In genomic region chr18:23115683-23116096, GRCh38 we compare ENCODE assay signal across 1 cellular context.
A peak's percentile ranks its signal among the peaks of the same experiment; 100 is the strongest.
TF ChIP-seq lines count a peak whose summit lies in the region.

No MANE protein-coding gene starts in this region.

TF ChIP-seq in HEK293, 187 proteins besides CTCF, POLR2A, EP300 and RAD21 (continued from another document and continues in another):
- TF ChIP-seq, protein P1, sequence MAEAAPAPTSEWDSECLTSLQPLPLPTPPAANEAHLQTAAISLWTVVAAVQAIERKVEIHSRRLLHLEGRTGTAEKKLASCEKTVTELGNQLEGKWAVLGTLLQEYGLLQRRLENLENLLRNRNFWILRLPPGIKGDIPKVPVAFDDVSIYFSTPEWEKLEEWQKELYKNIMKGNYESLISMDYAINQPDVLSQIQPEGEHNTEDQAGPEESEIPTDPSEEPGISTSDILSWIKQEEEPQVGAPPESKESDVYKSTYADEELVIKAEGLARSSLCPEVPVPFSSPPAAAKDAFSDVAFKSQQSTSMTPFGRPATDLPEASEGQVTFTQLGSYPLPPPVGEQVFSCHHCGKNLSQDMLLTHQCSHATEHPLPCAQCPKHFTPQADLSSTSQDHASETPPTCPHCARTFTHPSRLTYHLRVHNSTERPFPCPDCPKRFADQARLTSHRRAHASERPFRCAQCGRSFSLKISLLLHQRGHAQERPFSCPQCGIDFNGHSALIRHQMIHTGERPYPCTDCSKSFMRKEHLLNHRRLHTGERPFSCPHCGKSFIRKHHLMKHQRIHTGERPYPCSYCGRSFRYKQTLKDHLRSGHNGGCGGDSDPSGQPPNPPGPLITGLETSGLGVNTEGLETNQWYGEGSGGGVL (tag by site-specific recombination; IDR thresholded peaks at IDR 0.05) = 0 out of 2 replicates have a peak, but pooled peaks have one; percentile 12
- TF ChIP-seq ZNF624 (tag by site-specific recombination; IDR thresholded peaks at IDR 0.05) (no peak), ZNF677 (tag by site-specific recombination; IDR thresholded peaks at IDR 0.05) (no peak), ZNF19 (tag by site-specific recombination; IDR thresholded peaks at IDR 0.05; ENCODE audit: low read depth) (no peak), ZFP69B (tag by site-specific recombination; IDR thresholded peaks at IDR 0.05) (peak; percentile 50; the same call in 1 of the 2 replicates), HOXC10 (CRISPR knock-in tag; IDR thresholded peaks at IDR 0.05) (no peak), GLI4 (tag by site-specific recombination; IDR thresholded peaks at IDR 0.05) (no peak), ZXDB (tag by site-specific recombination; IDR thresholded peaks at IDR 0.05) (no peak), ZNF211 (tag by site-specific recombination; IDR thresholded peaks at IDR 0.05; ENCODE audit: low read depth) (no peak), ZNF114 (tag by site-specific recombination; IDR thresholded peaks at IDR 0.05) (no peak), ZNF600 (tag by site-specific recombination; IDR thresholded peaks at IDR 0.05) (peak; percentile 92), ZNF704 (tag by site-specific recombination; IDR thresholded peaks at IDR 0.05) (no peak), ZFHX2 (tag by site-specific recombination; conservative IDR thresholded peaks at IDR 0.05) (no peak), ZNF514 (tag by site-specific recombination; IDR thresholded peaks at IDR 0.05) (no peak), YY1 (tag by site-specific recombination; IDR thresholded peaks at IDR 0.05) (no peak), ZNF501 (tag by site-specific recombination; IDR thresholded peaks at IDR 0.05) (no peak), KLF1 (tag by site-specific recombination; IDR thresholded peaks at IDR 0.05) (no peak), ZEB2 (tag by site-specific recombination; IDR thresholded peaks at IDR 0.05) (peak; percentile 72), ZNF629 (tag by site-specific recombination; IDR thresholded peaks at IDR 0.05) (peak; percentile 86), ZFP3 (tag by site-specific recombination; IDR thresholded peaks at IDR 0.05; ENCODE audit: low read depth) (no peak), ZNF221 (tag by site-specific recombination; IDR thresholded peaks at IDR 0.05; ENCODE audit: borderline replicate concordance) (no peak), SP7 (tag by site-specific recombination; IDR thresholded peaks at IDR 0.05) (peak; percentile 93), ZNF184 (tag by site-specific recombination; IDR thresholded peaks at IDR 0.05) (no peak), SALL2 (tag by site-specific recombination; IDR thresholded peaks at IDR 0.05; ENCODE audit: borderline replicate concordance) (no peak), ZNF140 (tag by site-specific recombination; IDR thresholded peaks at IDR 0.05) (0 out of 2 replicates have a peak, but pooled peaks have one; percentile 18), SP3 (tag by site-specific recombination; IDR thresholded peaks at IDR 0.05) (peak; percentile 53), ZNF335 (tag by site-specific recombination; conservative IDR thresholded peaks at IDR 0.05) (peak; percentile 64; the same call in 1 of the 2 replicates), ZNF214 (tag by site-specific recombination; IDR thresholded peaks at IDR 0.05; ENCODE audit: borderline replicate concordance) (no peak), INSM2 (tag by site-specific recombination; IDR thresholded peaks at IDR 0.05) (peak; percentile 89)
- TF ChIP-seq, protein P2, sequence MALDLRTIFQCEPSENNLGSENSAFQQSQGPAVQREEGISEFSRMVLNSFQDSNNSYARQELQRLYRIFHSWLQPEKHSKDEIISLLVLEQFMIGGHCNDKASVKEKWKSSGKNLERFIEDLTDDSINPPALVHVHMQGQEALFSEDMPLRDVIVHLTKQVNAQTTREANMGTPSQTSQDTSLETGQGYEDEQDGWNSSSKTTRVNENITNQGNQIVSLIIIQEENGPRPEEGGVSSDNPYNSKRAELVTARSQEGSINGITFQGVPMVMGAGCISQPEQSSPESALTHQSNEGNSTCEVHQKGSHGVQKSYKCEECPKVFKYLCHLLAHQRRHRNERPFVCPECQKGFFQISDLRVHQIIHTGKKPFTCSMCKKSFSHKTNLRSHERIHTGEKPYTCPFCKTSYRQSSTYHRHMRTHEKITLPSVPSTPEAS (tag by site-specific recombination; IDR thresholded peaks at IDR 0.05) = no peak
- TF ChIP-seq, protein P3, sequence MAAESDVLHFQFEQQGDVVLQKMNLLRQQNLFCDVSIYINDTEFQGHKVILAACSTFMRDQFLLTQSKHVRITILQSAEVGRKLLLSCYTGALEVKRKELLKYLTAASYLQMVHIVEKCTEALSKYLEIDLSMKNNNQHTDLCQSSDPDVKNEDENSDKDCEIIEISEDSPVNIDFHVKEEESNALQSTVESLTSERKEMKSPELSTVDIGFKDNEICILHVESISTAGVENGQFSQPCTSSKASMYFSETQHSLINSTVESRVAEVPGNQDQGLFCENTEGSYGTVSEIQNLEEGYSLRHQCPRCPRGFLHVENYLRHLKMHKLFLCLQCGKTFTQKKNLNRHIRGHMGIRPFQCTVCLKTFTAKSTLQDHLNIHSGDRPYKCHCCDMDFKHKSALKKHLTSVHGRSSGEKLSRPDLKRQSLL (tag by site-specific recombination; IDR thresholded peaks at IDR 0.05) = no peak
- TF ChIP-seq, protein P4, sequence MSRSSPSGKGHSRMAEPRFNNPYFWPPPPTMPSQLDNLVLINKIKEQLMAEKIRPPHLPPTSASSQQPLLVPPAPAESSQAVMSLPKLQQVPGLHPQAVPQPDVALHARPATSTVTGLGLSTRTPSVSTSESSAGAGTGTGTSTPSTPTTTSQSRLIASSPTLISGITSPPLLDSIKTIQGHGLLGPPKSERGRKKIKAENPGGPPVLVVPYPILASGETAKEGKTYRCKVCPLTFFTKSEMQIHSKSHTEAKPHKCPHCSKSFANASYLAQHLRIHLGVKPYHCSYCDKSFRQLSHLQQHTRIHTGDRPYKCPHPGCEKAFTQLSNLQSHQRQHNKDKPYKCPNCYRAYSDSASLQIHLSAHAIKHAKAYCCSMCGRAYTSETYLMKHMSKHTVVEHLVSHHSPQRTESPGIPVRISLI (tag by site-specific recombination; IDR thresholded peaks at IDR 0.05) = peak; percentile 45; the same call in 1 of the 2 replicates
- TF ChIP-seq, protein P5, sequence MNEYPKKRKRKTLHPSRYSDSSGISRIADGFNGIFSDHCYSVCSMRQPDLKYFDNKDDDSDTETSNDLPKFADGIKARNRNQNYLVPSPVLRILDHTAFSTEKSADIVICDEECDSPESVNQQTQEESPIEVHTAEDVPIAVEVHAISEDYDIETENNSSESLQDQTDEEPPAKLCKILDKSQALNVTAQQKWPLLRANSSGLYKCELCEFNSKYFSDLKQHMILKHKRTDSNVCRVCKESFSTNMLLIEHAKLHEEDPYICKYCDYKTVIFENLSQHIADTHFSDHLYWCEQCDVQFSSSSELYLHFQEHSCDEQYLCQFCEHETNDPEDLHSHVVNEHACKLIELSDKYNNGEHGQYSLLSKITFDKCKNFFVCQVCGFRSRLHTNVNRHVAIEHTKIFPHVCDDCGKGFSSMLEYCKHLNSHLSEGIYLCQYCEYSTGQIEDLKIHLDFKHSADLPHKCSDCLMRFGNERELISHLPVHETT (tag by site-specific recombination; IDR thresholded peaks at IDR 0.05) = peak; percentile 64; the same call in 1 of the 2 replicates
- TF ChIP-seq, protein P6, sequence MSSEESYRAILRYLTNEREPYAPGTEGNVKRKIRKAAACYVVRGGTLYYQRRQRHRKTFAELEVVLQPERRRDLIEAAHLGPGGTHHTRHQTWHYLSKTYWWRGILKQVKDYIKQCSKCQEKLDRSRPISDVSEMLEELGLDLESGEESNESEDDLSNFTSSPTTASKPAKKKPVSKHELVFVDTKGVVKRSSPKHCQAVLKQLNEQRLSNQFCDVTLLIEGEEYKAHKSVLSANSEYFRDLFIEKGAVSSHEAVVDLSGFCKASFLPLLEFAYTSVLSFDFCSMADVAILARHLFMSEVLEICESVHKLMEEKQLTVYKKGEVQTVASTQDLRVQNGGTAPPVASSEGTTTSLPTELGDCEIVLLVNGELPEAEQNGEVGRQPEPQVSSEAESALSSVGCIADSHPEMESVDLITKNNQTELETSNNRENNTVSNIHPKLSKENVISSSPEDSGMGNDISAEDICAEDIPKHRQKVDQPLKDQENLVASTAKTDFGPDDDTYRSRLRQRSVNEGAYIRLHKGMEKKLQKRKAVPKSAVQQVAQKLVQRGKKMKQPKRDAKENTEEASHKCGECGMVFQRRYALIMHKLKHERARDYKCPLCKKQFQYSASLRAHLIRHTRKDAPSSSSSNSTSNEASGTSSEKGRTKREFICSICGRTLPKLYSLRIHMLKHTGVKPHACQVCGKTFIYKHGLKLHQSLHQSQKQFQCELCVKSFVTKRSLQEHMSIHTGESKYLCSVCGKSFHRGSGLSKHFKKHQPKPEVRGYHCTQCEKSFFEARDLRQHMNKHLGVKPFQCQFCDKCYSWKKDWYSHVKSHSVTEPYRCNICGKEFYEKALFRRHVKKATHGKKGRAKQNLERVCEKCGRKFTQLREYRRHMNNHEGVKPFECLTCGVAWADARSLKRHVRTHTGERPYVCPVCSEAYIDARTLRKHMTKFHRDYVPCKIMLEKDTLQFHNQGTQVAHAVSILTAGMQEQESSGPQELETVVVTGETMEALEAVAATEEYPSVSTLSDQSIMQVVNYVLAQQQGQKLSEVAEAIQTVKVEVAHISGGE (tag by site-specific recombination; conservative IDR thresholded peaks at IDR 0.05; ENCODE audit: low read depth) = no peak
- TF ChIP-seq, protein P7, sequence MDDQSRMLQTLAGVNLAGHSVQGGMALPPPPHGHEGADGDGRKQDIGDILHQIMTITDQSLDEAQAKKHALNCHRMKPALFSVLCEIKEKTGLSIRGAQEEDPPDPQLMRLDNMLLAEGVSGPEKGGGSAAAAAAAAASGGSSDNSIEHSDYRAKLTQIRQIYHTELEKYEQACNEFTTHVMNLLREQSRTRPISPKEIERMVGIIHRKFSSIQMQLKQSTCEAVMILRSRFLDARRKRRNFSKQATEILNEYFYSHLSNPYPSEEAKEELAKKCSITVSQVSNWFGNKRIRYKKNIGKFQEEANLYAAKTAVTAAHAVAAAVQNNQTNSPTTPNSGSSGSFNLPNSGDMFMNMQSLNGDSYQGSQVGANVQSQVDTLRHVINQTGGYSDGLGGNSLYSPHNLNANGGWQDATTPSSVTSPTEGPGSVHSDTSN (CRISPR knock-in tag; IDR thresholded peaks at IDR 0.05) = no peak
- TF ChIP-seq, protein P8, sequence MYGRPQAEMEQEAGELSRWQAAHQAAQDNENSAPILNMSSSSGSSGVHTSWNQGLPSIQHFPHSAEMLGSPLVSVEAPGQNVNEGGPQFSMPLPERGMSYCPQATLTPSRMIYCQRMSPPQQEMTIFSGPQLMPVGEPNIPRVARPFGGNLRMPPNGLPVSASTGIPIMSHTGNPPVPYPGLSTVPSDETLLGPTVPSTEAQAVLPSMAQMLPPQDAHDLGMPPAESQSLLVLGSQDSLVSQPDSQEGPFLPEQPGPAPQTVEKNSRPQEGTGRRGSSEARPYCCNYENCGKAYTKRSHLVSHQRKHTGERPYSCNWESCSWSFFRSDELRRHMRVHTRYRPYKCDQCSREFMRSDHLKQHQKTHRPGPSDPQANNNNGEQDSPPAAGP (tag by site-specific recombination; IDR thresholded peaks at IDR 0.05) = no peak
- TF ChIP-seq, protein P9, sequence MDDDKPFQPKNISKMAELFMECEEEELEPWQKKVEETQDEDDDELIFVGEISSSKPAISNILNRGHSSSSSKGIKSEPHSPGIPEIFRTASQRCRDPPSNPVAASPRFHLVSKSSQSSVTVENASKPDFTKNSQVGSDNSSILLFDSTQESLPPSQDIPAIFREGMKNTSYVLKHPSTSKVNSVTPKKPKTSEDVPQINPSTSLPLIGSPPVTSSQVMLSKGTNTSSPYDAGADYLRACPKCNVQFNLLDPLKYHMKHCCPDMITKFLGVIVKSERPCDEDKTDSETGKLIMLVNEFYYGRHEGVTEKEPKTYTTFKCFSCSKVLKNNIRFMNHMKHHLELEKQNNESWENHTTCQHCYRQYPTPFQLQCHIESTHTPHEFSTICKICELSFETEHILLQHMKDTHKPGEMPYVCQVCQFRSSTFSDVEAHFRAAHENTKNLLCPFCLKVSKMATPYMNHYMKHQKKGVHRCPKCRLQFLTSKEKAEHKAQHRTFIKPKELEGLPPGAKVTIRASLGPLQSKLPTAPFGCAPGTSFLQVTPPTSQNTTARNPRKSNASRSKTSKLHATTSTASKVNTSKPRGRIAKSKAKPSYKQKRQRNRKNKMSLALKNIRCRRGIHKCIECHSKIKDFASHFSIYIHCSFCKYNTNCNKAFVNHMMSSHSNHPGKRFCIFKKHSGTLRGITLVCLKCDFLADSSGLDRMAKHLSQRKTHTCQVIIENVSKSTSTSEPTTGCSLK (tag by site-specific recombination; IDR thresholded peaks at IDR 0.05) = no peak
- TF ChIP-seq, protein P10, sequence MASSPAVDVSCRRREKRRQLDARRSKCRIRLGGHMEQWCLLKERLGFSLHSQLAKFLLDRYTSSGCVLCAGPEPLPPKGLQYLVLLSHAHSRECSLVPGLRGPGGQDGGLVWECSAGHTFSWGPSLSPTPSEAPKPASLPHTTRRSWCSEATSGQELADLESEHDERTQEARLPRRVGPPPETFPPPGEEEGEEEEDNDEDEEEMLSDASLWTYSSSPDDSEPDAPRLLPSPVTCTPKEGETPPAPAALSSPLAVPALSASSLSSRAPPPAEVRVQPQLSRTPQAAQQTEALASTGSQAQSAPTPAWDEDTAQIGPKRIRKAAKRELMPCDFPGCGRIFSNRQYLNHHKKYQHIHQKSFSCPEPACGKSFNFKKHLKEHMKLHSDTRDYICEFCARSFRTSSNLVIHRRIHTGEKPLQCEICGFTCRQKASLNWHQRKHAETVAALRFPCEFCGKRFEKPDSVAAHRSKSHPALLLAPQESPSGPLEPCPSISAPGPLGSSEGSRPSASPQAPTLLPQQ (tag by site-specific recombination; IDR thresholded peaks at IDR 0.05) = 0 out of 2 replicates have a peak, but pooled peaks have one; percentile 48
